Comparison of ENCODE assay signal across 9 cellular contexts in genomic region chr5:138180183-138180782, GRCh38. TPM values are rescaled to one million over a fixed set of nuclear protein-coding genes. Genes with fewer than 3 reads are reported as not detected.
DNase-seq lines count a peak whose midpoint lies in the region; ATAC-seq, FAIRE-seq and TF ChIP-seq lines count a peak whose summit lies in the region.
"Had no signal": no experiment of that assay in that cellular context is flagged by ENCODE, and none has a peak within 500 bp of the region (broad histone marks: within the 10 kb centered on the region; RNA-seq: fewer than 3 reads in every experiment).

No MANE protein-coding gene starts in this region.

- no peaks in the 10 kb centered on the region for H3K27me3 ChIP-seq in vagina

- ATAC-seq in activated CD8-positive, alpha-beta T cell treated with anti-CD3 and anti-CD28 coated beads for 36 hours = peak; percentile 17
- ATAC-seq in HG03571 (IDR thresholded peaks at IDR 0.05; ENCODE audit: unreplicated experiment) = no peak
- ATAC-seq in HG02763 (IDR thresholded peaks at IDR 0.05; ENCODE audit: unreplicated experiment) = no peak

- POLR2A ChIA-PET in activated CD8-positive, alpha-beta T cell treated with anti-CD3 and anti-CD28 coated beads for 36 hours (lab: Charles Lee) = interaction anchor here (0.5 to 2.0 kb wide), 4 partner anchors 8 to 355 kb away, joined by 3 to 12 read pairs (median 4); partner anchors contain the start of gene KDM3B

- TF ChIP-seq POLR2A in H54 (IDR thresholded peaks at IDR 0.05; ENCODE audit: low read depth, low read length) = no peak
- TF ChIP-seq POLR2A in vagina (IDR thresholded peaks at IDR 0.05) = no peak

- H3K9me3 ChIP-seq in vagina = no peaks in the 10 kb centered on the region

- DNase-seq in CD14-positive monocyte (ENCODE audit: low spot score) (no peak), H54 (ENCODE audit: insufficient read length, low spot score) (peak; percentile 15), NCI-H2196 (lab: John Stamatoyannopoulos, UW; ENCODE audit: unreplicated experiment) (peak; percentile 69), iris pigment epithelial cell (ENCODE audit: low read depth) (peak; percentile 71), vagina (ENCODE audit: extremely low spot score in 2 of 2) (no peak)
- DNase-seq in activated CD8-positive, alpha-beta T cell treated with anti-CD3 and anti-CD28 coated beads for 36 hours = peak; percentile 6

- FAIRE-seq in H54 (lab: Jason Lieb, UNC) = no peak

- peaks cover 0 to 4% of the 10 kb centered on the region in 2 donors for H3K36me3 ChIP-seq in vagina

- CTCF ChIA-PET in activated CD8-positive, alpha-beta T cell treated with anti-CD3 and anti-CD28 coated beads for 36 hours (lab: Charles Lee) = interaction anchor here (0.6 to 4.1 kb wide), 14 partner anchors 8 to 323 kb away, joined by 3 to 35 read pairs (median 4); partner anchors contain the start of gene KDM3B

- H3K36me3 Mint-ChIP-seq in CD14-positive monocyte = peaks cover 44 to 61% of the 10 kb centered on the region in 2 donors
- peaks cover 33% of the 10 kb centered on the region for H3K36me3 Mint-ChIP-seq in activated CD8-positive, alpha-beta T cell treated with anti-CD3 and anti-CD28 coated beads for 36 hours (ENCODE audit: low read depth)

- no peak overlapping the region for H3K4me3 ChIP-seq in vagina

- H3K27ac ChIP-seq in vagina = no peak overlapping the region

- H3K27me3 Mint-ChIP-seq in CD14-positive monocyte (ENCODE audit: low read depth in 3 of 3) = peaks cover 0 to 2% (median 0%) of the 10 kb centered on the region in 3 donors
- no peaks in the 10 kb centered on the region for H3K27me3 Mint-ChIP-seq in activated CD8-positive, alpha-beta T cell treated with anti-CD3 and anti-CD28 coated beads for 36 hours

- peak overlapping the region in 3 of 7 donors; percentile 33 to 88 (median 57) for H3K27ac Mint-ChIP-seq in CD14-positive monocyte
- H3K27ac Mint-ChIP-seq in activated CD8-positive, alpha-beta T cell treated with anti-CD3 and anti-CD28 coated beads for 36 hours = peak overlapping the region; percentile 50

- no peaks in the 10 kb centered on the region for H3K9me3 Mint-ChIP-seq in CD14-positive monocyte
- H3K9me3 Mint-ChIP-seq in activated CD8-positive, alpha-beta T cell treated with anti-CD3 and anti-CD28 coated beads for 36 hours = no peaks in the 10 kb centered on the region

- peaks cover 4% of the 10 kb centered on the region for H3K4me1 Mint-ChIP-seq in CD14-positive monocyte
- peaks cover 16% of the 10 kb centered on the region for H3K4me1 Mint-ChIP-seq in activated CD8-positive, alpha-beta T cell treated with anti-CD3 and anti-CD28 coated beads for 36 hours (ENCODE audit: low read depth)

- intact Hi-C loops in CD14-positive monocyte (cut with micrococcal nuclease) (loop anchor here in 1 of 2 donors (10.0 kb wide), 1 partner anchor 235 kb away; no protein-coding TSS in a partner anchor), vagina (cut with DNase I) (no loop called here)
- intact Hi-C loops in activated CD8-positive, alpha-beta T cell treated with anti-CD3 and anti-CD28 coated beads for 36 hours (cut with micrococcal nuclease) = no loop called here

- H3K4me1 ChIP-seq in vagina = peaks cover 25% of the 10 kb centered on the region

- TF ChIP-seq CTCF in CD14-positive monocyte (IDR thresholded peaks at IDR 0.05) (peak; percentile 58), vagina (IDR thresholded peaks at IDR 0.05) (no peak)
- peak; percentile 63 for TF ChIP-seq CTCF in activated CD8-positive, alpha-beta T cell treated with anti-CD3 and anti-CD28 coated beads for 36 hours (IDR thresholded peaks at IDR 0.05)

- H3K4me3 Mint-ChIP-seq in CD14-positive monocyte = no peak overlapping the region
- H3K4me3 Mint-ChIP-seq in activated CD8-positive, alpha-beta T cell treated with anti-CD3 and anti-CD28 coated beads for 36 hours = no peak overlapping the region

RNA-seq across cellular contexts. Expression of gene KIF20A, which starts 1.4 kb away (rescaled TPM):
- not detected for polyA plus RNA-seq in CD14-positive monocyte
- total RNA-seq in activated CD8-positive, alpha-beta T cell treated with anti-CD3 and anti-CD28 coated beads for 36 hours = 10 to 100 TPM; 50.7 to 51.4 TPM
- total RNA-seq in vagina = 2.5 TPM

RNA-seq across cellular contexts. Expression of gene BRD8, which starts 1.9 kb away (rescaled TPM):
- polyA plus RNA-seq in CD14-positive monocyte = 10 to 100 TPM in 1 of 2 donors, 1 to 10 TPM in 1; 9.8 to 17.6 TPM
- 10 to 100 TPM; 42.0 to 46.3 TPM for total RNA-seq in activated CD8-positive, alpha-beta T cell treated with anti-CD3 and anti-CD28 coated beads for 36 hours
- total RNA-seq in vagina = 34.6 TPM

RNA-seq across cellular contexts. Expression of gene CDC23, which starts 32.8 kb away (rescaled TPM):
- 10 to 100 TPM; 12.8 to 15.9 TPM for polyA plus RNA-seq in CD14-positive monocyte
- 10 to 100 TPM; 40.4 to 43.8 TPM for total RNA-seq in activated CD8-positive, alpha-beta T cell treated with anti-CD3 and anti-CD28 coated beads for 36 hours
- 14.2 TPM for total RNA-seq in vagina

RNA-seq across cellular contexts. Expression of gene NME5, which starts 41.1 kb away (rescaled TPM):
- not detected for polyA plus RNA-seq in CD14-positive monocyte
- total RNA-seq in activated CD8-positive, alpha-beta T cell treated with anti-CD3 and anti-CD28 coated beads for 36 hours = not detected
- not detected for total RNA-seq in vagina
- total RNA-seq: T-helper 2 cell treated with Interferon-gamma antibody and Interleukin-4, amounts not matched to agents 100 ng/mL and 5 ng/mL, for 36 hours had no signal

Comparison
In these comparisons a context has a peak if more than half of its experiments do, and no peak if none do; other contexts are left out.
1. DNase-seq: peak in H54 (single experiment), NCI-H2196 (single experiment), activated CD8-positive, alpha-beta T cell treated with anti-CD3 and anti-CD28 coated beads for 36 hours (single experiment) and iris pigment epithelial cell (single experiment); none in CD14-positive monocyte (single experiment) and vagina (0 of 2).
2. CTCF ChIP-seq: peak in CD14-positive monocyte (single experiment) and activated CD8-positive, alpha-beta T cell treated with anti-CD3 and anti-CD28 coated beads for 36 hours (single experiment); none in vagina (0 of 3).
3. RNA of gene KIF20A, which starts 1.4 kb away (total RNA-seq): 50.7 to 51.4 TPM in activated CD8-positive, alpha-beta T cell treated with anti-CD3 and anti-CD28 coated beads for 36 hours; 2.5 TPM in vagina (single experiment); every median in the first group is over 10 times any median in the second.